28 cellular contexts compared by ENCODE assay signal in the genomic region with DNA sequence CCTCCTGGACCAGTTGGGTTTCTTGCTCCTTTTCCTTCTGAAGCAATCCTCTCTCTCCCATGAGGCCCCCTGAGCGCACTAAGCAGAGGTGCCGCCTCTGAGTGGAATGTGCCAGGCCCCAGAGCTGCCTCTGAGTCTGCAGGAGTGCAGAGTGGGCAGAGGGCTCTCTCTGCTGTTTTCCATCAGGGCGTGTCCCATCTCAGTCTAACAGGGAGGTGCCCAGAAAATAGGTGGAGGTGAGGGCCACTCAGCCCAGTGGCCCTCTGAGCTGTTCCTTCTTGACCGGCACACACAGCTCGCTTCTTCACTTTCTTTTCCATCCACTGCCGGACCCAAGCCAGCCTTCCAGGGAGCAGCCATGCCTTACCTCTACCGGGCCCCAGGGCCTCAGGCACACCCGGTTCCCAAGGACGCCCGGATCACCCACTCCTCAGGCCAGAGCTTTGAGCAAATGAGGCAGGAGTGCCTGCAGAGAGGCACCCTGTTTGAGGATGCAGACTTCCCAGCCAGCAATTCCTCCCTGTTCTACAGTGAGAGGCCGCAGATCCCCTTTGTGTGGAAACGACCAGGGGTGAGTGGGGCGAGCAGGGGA. TPM values are rescaled to one million over a fixed set of nuclear protein-coding genes. Genes with fewer than 3 reads are reported as not detected.
DNase-seq lines count a peak whose midpoint lies in the region; ATAC-seq and TF ChIP-seq lines count a peak whose summit lies in the region.
"Had no signal": no experiment of that assay in that cellular context is flagged by ENCODE, and none has a peak within 500 bp of the region (broad histone marks: within the 10 kb centered on the region; RNA-seq: fewer than 3 reads in every experiment).

A gene with protein sequence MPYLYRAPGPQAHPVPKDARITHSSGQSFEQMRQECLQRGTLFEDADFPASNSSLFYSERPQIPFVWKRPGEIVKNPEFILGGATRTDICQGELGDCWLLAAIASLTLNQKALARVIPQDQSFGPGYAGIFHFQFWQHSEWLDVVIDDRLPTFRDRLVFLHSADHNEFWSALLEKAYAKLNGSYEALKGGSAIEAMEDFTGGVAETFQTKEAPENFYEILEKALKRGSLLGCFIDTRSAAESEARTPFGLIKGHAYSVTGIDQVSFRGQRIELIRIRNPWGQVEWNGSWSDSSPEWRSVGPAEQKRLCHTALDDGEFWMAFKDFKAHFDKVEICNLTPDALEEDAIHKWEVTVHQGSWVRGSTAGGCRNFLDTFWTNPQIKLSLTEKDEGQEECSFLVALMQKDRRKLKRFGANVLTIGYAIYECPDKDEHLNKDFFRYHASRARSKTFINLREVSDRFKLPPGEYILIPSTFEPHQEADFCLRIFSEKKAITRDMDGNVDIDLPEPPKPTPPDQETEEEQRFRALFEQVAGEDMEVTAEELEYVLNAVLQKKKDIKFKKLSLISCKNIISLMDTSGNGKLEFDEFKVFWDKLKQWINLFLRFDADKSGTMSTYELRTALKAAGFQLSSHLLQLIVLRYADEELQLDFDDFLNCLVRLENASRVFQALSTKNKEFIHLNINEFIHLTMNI (plus strand): TSS at position 250 of the 592 bp plus-strand sequence. CDS start 109 bp downstream, at position 359.

- peaks cover 50% of the 10 kb centered on the region for H3K4me1 Mint-ChIP-seq in nephron
- H3K4me1 Mint-ChIP-seq: activated naive CD4-positive, alpha-beta T cell treated with anti-CD3 and anti-CD28 coated beads, Interleukin-2, amount 10 ng/mL, durations not matched to agents 7 days and 5 days; stimulated activated effector memory CD8-positive, alpha-beta T cell treated with anti-CD3 and anti-CD28 coated beads, Interleukin-12 subunit alpha, Interleukin-12 subunit beta, amount 100 ng/mL, for 72 hours had no signal

- H3K36me3 ChIP-seq in colonic mucosa = no peaks in the 10 kb centered on the region
- H3K36me3 ChIP-seq in upper lobe of left lung = no peaks in the 10 kb centered on the region
- no peaks in the 10 kb centered on the region for H3K36me3 ChIP-seq in BE2C
- H3K36me3 ChIP-seq: gastroesophageal sphincter, MG63, spleen had no signal

- no peak for TF ChIP-seq EP300 in upper lobe of left lung (IDR thresholded peaks at IDR 0.05)

- TF ChIP-seq CTCF in colonic mucosa (IDR thresholded peaks at IDR 0.05) (no peak), nephron (IDR thresholded peaks at IDR 0.05; ENCODE audit: unreplicated experiment in 3 of 3) (no peak), upper lobe of left lung (IDR thresholded peaks at IDR 0.05) (no peak), BE2C (IDR thresholded peaks at IDR 0.05; ENCODE audit: low read depth, low read length) (no peak)

- H3K4me1 ChIP-seq in colonic mucosa = no peaks in the 10 kb centered on the region
- peaks cover 0 to 25% (median 10%) of the 10 kb centered on the region in 4 donors for H3K4me1 ChIP-seq in upper lobe of left lung
- H3K4me1 ChIP-seq in BE2C = no peaks in the 10 kb centered on the region
- H3K4me1 ChIP-seq: gastroesophageal sphincter had no signal

- peak in 1 of 4 donors; percentile 27 for TF ChIP-seq POLR2A in upper lobe of left lung (IDR thresholded peaks at IDR 0.05)

- peak within 1 kb of the TSS; percentile 53 to 82 for H3K9ac ChIP-seq in colonic mucosa (ENCODE audit: low read depth in 2 of 2, low read length in 2 of 2)

- H3K27me3 ChIP-seq in colonic mucosa (no peaks in the 10 kb centered on the region), upper lobe of left lung (no peaks in the 10 kb centered on the region), BE2C (no peaks in the 10 kb centered on the region)
- H3K27me3 ChIP-seq: gastroesophageal sphincter, MG63, spleen had no signal

- H3K27ac ChIP-seq in colonic mucosa (peak within 1 kb of the TSS; percentile 41), upper lobe of left lung (peak within 1 kb of the TSS; percentile 17 to 78 (median 42))
- H3K27ac ChIP-seq: gastroesophageal sphincter, RWPE1, spleen had no signal

- intact Hi-C loops in colonic mucosa (cut with DNase I) = no loop called here

- H3K9me3 ChIP-seq in colonic mucosa (no peaks in the 10 kb centered on the region), upper lobe of left lung (no peaks in the 10 kb centered on the region), BE2C (no peaks in the 10 kb centered on the region)
- H3K9me3 ChIP-seq: gastroesophageal sphincter, MG63, spleen had no signal

- peaks cover 8% of the 10 kb centered on the region for H3K27me3 Mint-ChIP-seq in nephron (ENCODE audit: low read depth)
- H3K27me3 Mint-ChIP-seq: dendritic cell treated with granulocyte-macrophage colony-stimulating factor and Interleukin-4, amounts not matched to agents 40 ng/mL and 50 ng/mL, for 4 days had no signal

- H3K36me3 Mint-ChIP-seq in nephron (ENCODE audit: low read depth) = no peaks in the 10 kb centered on the region
- H3K36me3 Mint-ChIP-seq: activated naive CD4-positive, alpha-beta T cell treated with anti-CD3 and anti-CD28 coated beads, Interleukin-2, amount 10 ng/mL, durations not matched to agents 7 days and 5 days; CD8-positive, alpha-beta T cell; stimulated activated effector memory CD8-positive, alpha-beta T cell treated with anti-CD3 and anti-CD28 coated beads, Interleukin-12 subunit alpha, Interleukin-12 subunit beta, amount 100 ng/mL, for 72 hours had no signal

- ATAC-seq in upper lobe of left lung (ENCODE audit: low FRiP score in 2 of 2) = peak in 1 of 2 donors; percentile 50
- ATAC-seq: CD8-positive, alpha-beta T cell; gastroesophageal sphincter had no signal

- H3K9me3 Mint-ChIP-seq in nephron = no peaks in the 10 kb centered on the region
- H3K9me3 Mint-ChIP-seq: activated naive CD4-positive, alpha-beta T cell treated with anti-CD3 and anti-CD28 coated beads, Interleukin-2, amount 10 ng/mL, durations not matched to agents 7 days and 5 days; activated T-helper 1 cell treated with anti-CD3 and anti-CD28 coated beads, Interleukin-12 subunit alpha, Interleukin-12 subunit beta, Interleukin-2, Interleukin-4 antibody, amounts not matched to agents 30 ng/mL and 10 ng/mL and 1 ng/mL, durations not matched to agents 14 hours and 24 hours and 36 hours; CD8-positive, alpha-beta T cell; dendritic cell treated with granulocyte-macrophage colony-stimulating factor and Interleukin-4, amounts not matched to agents 40 ng/mL and 50 ng/mL, for 4 days; stimulated activated effector memory CD8-positive, alpha-beta T cell treated with anti-CD3 and anti-CD28 coated beads, Interleukin-12 subunit alpha, Interleukin-12 subunit beta, amount 100 ng/mL, for 72 hours had no signal

- peak within 1 kb of the TSS; percentile 37 to 69 (median 44) for H3K27ac Mint-ChIP-seq in nephron
- H3K27ac Mint-ChIP-seq: activated naive CD4-positive, alpha-beta T cell treated with anti-CD3 and anti-CD28 coated beads, Interleukin-2, amount 10 ng/mL, durations not matched to agents 7 days and 5 days; activated T-helper 1 cell treated with anti-CD3 and anti-CD28 coated beads, Interleukin-12 subunit alpha, Interleukin-12 subunit beta, Interleukin-2, Interleukin-4 antibody, amounts not matched to agents 30 ng/mL and 10 ng/mL and 1 ng/mL, durations not matched to agents 14 hours and 24 hours and 36 hours; CD8-positive, alpha-beta T cell; dendritic cell treated with granulocyte-macrophage colony-stimulating factor and Interleukin-4, amounts not matched to agents 40 ng/mL and 50 ng/mL, for 4 days; stimulated activated effector memory CD8-positive, alpha-beta T cell treated with anti-CD3 and anti-CD28 coated beads, Interleukin-12 subunit alpha, Interleukin-12 subunit beta, amount 100 ng/mL, for 72 hours had no signal

- peak within 1 kb of the TSS; percentile 22 for H3K4me3 ChIP-seq in colonic mucosa
- peak within 1 kb of the TSS in 2 of 4 donors; percentile 19 to 33 for H3K4me3 ChIP-seq in upper lobe of left lung
- H3K4me3 ChIP-seq in BE2C (ENCODE audit: low read depth, low read length) = no peak within 1 kb of the TSS
- H3K4me3 ChIP-seq: gastroesophageal sphincter, MG63, spleen had no signal

- DNase-seq in NCI-H1694 (lab: John Stamatoyannopoulos, UW) = peak; percentile 23
- DNase-seq in NCI-H1694 treated with DMSO at 0.1 percent for 48 hours (lab: John Stamatoyannopoulos, UW) = no peak
- DNase-seq in colonic mucosa = peak; percentile 32
- DNase-seq in upper lobe of left lung = peak; percentile 35 to 51
- DNase-seq in SKM-1 treated with dmso at 0.1 percent for 144 hours (lab: John Stamatoyannopoulos, UW; ENCODE audit: unreplicated experiment) = no peak
- no peak for DNase-seq in BE2C
- DNase-seq in activated CD4-positive, CD25-positive, alpha-beta regulatory T cell (lab: John Stamatoyannopoulos, UW) = no peak
- DNase-seq: activated naive CD4-positive, alpha-beta T cell treated with anti-CD3 and anti-CD28 coated beads, Interleukin-2, amount 10 ng/mL, durations not matched to agents 7 days and 5 days; AML-193; amygdala; CD8-positive, alpha-beta T cell; GF-D8; mammary epithelial cell; MG63; NCI-H1436 treated with DMSO at 0.1 percent for 48 hours; NCI-H526; occipital lobe; spleen; stimulated activated CD4-positive, alpha-beta T cell treated with anti-CD3 and anti-CD28 coated beads, Interleukin-2, amount 100 ng/mL, for 48 hours; T1000 had no signal

- H3K4me3 Mint-ChIP-seq in nephron = no peak within 1 kb of the TSS
- H3K4me3 Mint-ChIP-seq: activated naive CD4-positive, alpha-beta T cell treated with anti-CD3 and anti-CD28 coated beads, Interleukin-2, amount 10 ng/mL, durations not matched to agents 7 days and 5 days; activated T-helper 1 cell treated with anti-CD3 and anti-CD28 coated beads, Interleukin-12 subunit alpha, Interleukin-12 subunit beta, Interleukin-2, Interleukin-4 antibody, amounts not matched to agents 30 ng/mL and 10 ng/mL and 1 ng/mL, durations not matched to agents 14 hours and 24 hours and 36 hours; CD8-positive, alpha-beta T cell; dendritic cell treated with granulocyte-macrophage colony-stimulating factor and Interleukin-4, amounts not matched to agents 40 ng/mL and 50 ng/mL, for 4 days; stimulated activated effector memory CD8-positive, alpha-beta T cell treated with anti-CD3 and anti-CD28 coated beads, Interleukin-12 subunit alpha, Interleukin-12 subunit beta, amount 100 ng/mL, for 72 hours had no signal

- 59 to 80% methylated on average over 11 to 13 of the region's 13 CpGs for WGBS in upper lobe of left lung, 2 donors

RNA-seq across cellular contexts. Expression of the gene that starts here (rescaled TPM):
- total RNA-seq in colonic mucosa (10 to 100 TPM; 14.3 to 36.3 TPM), upper lobe of left lung (10 to 100 TPM in 5 of 6 donors, 1 to 10 TPM in 1; 8.0 to 29.0 (median 19.6) TPM)
- not detected for polyA plus RNA-seq in BE2C (2012; ENCODE audit: insufficient read depth, insufficient read length, low read depth)
- total RNA-seq: activated T-helper 1 cell treated with anti-CD3 and anti-CD28 coated beads, Interleukin-12 subunit alpha, Interleukin-12 subunit beta, Interleukin-2, Interleukin-4 antibody, amounts not matched to agents 30 ng/mL and 10 ng/mL and 1 ng/mL, durations not matched to agents 14 hours and 24 hours and 36 hours; CD8-positive, alpha-beta T cell; mammary epithelial cell; spleen; temporal lobe had no signal
- polyA plus RNA-seq: keratinocyte, mammary epithelial cell had no signal

Comparison
In these comparisons a context has a peak if more than half of its experiments do, and no peak if none do; other contexts are left out.
1. DNase-seq: peak in NCI-H1694 (single experiment), colonic mucosa (single experiment) and upper lobe of left lung (2 of 2); none in NCI-H1694 treated with DMSO at 0.1 percent for 48 hours (single experiment), SKM-1 treated with dmso at 0.1 percent for 144 hours (single experiment), BE2C (single experiment) and activated CD4-positive, CD25-positive, alpha-beta regulatory T cell (0 of 4).